ENCODE assay signal across 8 cellular contexts in the genomic region with DNA sequence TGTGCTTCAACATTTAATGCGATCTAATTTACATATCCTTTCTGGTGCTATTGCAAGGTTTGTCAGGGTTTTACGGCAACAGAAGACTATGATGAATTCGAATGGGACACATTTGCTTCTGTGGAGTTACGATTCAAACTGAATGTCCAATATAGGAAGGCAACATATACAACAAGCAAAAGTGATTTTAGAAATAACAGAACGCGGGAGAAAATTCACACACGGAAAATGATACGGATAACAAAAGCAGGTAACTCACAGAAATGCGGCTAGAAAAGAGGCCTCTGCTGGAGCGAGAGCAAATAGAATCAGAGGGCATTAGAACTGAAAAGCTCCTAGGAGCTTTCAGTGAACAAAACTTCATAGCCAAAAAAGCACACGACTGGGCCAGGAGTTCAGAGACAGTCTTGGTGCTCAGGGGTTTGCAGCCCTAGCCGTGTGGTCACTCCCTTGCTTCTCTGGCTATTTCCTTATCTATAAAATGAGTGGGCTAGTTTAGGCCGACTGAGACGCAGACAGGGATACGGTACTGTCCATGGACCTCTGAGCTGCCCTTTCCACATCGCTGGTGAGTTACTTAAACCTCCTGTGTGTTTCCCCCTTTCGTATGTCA. TPM values are rescaled to one million over a fixed set of nuclear protein-coding genes. Genes with fewer than 3 reads are reported as not detected.
DNase-seq lines count a peak whose midpoint lies in the region; ATAC-seq and TF ChIP-seq lines count a peak whose summit lies in the region.

No MANE protein-coding gene starts in this region.

- intact Hi-C loops in Caco-2 (cut with micrococcal nuclease; ENCODE audit: unreplicated experiment) (no loop called here), posterior vena cava (cut with DNase I) (loop anchor here in 1 of 2 donors (10.0 kb wide), 1 partner anchor 65 kb away; no protein-coding TSS in a partner anchor)

- peaks cover 25% of the 10 kb centered on the region for H3K4me1 Mint-ChIP-seq in Caco-2 (ENCODE audit: low read depth, unreplicated experiment)
- H3K4me1 Mint-ChIP-seq in nephron, result peaks cover 19% of the 10 kb centered on the region

- no peaks in the 10 kb centered on the region for H3K9me3 Mint-ChIP-seq in Caco-2 (ENCODE audit: unreplicated experiment)
- H3K9me3 Mint-ChIP-seq in nephron, result no peaks in the 10 kb centered on the region

- H3K27ac ChIP-seq in SK-N-MC (peak overlapping the region; percentile 69), epithelial cell of prostate (peak overlapping the region; percentile 95)

- H3K36me3 Mint-ChIP-seq in Caco-2 (ENCODE audit: insufficient read depth, unreplicated experiment) (peaks cover 28% of the 10 kb centered on the region), nephron (ENCODE audit: low read depth) (no peaks in the 10 kb centered on the region)

- H3K4me1 ChIP-seq in Caco-2, result peaks cover 40% of the 10 kb centered on the region

- ATAC-seq in GM18909 (IDR thresholded peaks at IDR 0.05; ENCODE audit: poor library complexity, unreplicated experiment) (peak; percentile 45), HG03159 (IDR thresholded peaks at IDR 0.05; ENCODE audit: unreplicated experiment) (peak; percentile 23)

- no peak for DNase-seq in Caco-2
- DNase-seq in SK-N-MC (ENCODE audit: low read depth, low spot score), result no peak
- no peak for DNase-seq in epithelial cell of prostate (ENCODE audit: low read depth, low spot score)
- no peak for DNase-seq in SK-N-DZ (ENCODE audit: low spot score)
- no peak for DNase-seq in posterior vena cava (ENCODE audit: low spot score)

- H3K9ac ChIP-seq in SK-N-MC (ENCODE audit: insufficient read length), result peak overlapping the region; percentile 91

- H3K36me3 ChIP-seq in Caco-2 (ENCODE audit: control insufficient read depth, insufficient read depth, low read length), result no peaks in the 10 kb centered on the region
- no peaks in the 10 kb centered on the region for H3K36me3 ChIP-seq in SK-N-MC (ENCODE audit: insufficient read depth, low read length)

- TSS peak; percentile 64 for BruUV-seq in Caco-2 (replicated peaks; lab: Mats Ljungman, UMichigan)

- no peaks in the 10 kb centered on the region for H3K27me3 Mint-ChIP-seq in Caco-2 (ENCODE audit: insufficient read depth, unreplicated experiment)
- H3K27me3 Mint-ChIP-seq in nephron (ENCODE audit: low read depth), result no peaks in the 10 kb centered on the region

- TF ChIP-seq CTCF in Caco-2 (IDR thresholded peaks at IDR 0.05; ENCODE audit: insufficient read depth in 1 of 2, low read depth in 1 of 2, low read length in 1 of 2, severe bottlenecking in 1 of 2, unreplicated experiment in 1 of 2), result no peak
- TF ChIP-seq CTCF in nephron (IDR thresholded peaks at IDR 0.05; ENCODE audit: unreplicated experiment in 3 of 3), result no peak

- POLR2A ChIA-PET in Caco-2 (lab: Charles Lee), result interaction anchor here (0.6 to 1.0 kb wide), 4 partner anchors 36 to 155 kb away, joined by 4 read pairs; partner anchors contain the start of gene HIBADH

- H3K27ac Mint-ChIP-seq in Caco-2 (ENCODE audit: unreplicated experiment) (peak overlapping the region; percentile 87), nephron (peak overlapping the region; percentile 89 to 98 (median 98))

- H3K9me3 ChIP-seq in Caco-2, result no peaks in the 10 kb centered on the region
- no peaks in the 10 kb centered on the region for H3K9me3 ChIP-seq in SK-N-MC (ENCODE audit: low read depth, low read length)

- CTCF ChIA-PET in Caco-2 (lab: Charles Lee), result interaction anchor here (0.6 to 1.0 kb wide), 6 partner anchors 40 to 1072 kb away, joined by 3 read pairs; no protein-coding TSS in a partner anchor

- H3K4me3 Mint-ChIP-seq in Caco-2 (ENCODE audit: unreplicated experiment) (peak overlapping the region; percentile 86), nephron (peak overlapping the region; percentile 95 to 98 (median 97))

- H3K27me3 ChIP-seq in Caco-2 (replicated peaks; ENCODE audit: control insufficient read depth, insufficient read depth, low read length), result no peaks in the 10 kb centered on the region

- H3K4me3 ChIP-seq in Caco-2 (ENCODE audit: low read depth, low read length) (peak overlapping the region; percentile 88), SK-N-MC (peak overlapping the region; percentile 100)

RNA-seq across cellular contexts. Expression of gene TAX1BP1, which starts 0.6 kb away (rescaled TPM):
- total RNA-seq in Caco-2 (2022) (92.4 and 96.8 TPM in 2 replicates), posterior vena cava (100 to 1,000 TPM in 1 of 2 donors, 10 to 100 TPM in 1; 93.0 to 131 TPM)
- 56.5 and 60.0 TPM in 2 replicates for polyA plus RNA-seq in SK-N-DZ (2014; cell fraction: cytosol; rRNA removed)
- polyA plus RNA-seq in SK-N-DZ (2014; cell fraction: nucleus; rRNA removed), result 32.5 and 39.1 TPM in 2 replicates
